Comparison of ENCODE assay signal across 8 cellular contexts in the genomic region with DNA sequence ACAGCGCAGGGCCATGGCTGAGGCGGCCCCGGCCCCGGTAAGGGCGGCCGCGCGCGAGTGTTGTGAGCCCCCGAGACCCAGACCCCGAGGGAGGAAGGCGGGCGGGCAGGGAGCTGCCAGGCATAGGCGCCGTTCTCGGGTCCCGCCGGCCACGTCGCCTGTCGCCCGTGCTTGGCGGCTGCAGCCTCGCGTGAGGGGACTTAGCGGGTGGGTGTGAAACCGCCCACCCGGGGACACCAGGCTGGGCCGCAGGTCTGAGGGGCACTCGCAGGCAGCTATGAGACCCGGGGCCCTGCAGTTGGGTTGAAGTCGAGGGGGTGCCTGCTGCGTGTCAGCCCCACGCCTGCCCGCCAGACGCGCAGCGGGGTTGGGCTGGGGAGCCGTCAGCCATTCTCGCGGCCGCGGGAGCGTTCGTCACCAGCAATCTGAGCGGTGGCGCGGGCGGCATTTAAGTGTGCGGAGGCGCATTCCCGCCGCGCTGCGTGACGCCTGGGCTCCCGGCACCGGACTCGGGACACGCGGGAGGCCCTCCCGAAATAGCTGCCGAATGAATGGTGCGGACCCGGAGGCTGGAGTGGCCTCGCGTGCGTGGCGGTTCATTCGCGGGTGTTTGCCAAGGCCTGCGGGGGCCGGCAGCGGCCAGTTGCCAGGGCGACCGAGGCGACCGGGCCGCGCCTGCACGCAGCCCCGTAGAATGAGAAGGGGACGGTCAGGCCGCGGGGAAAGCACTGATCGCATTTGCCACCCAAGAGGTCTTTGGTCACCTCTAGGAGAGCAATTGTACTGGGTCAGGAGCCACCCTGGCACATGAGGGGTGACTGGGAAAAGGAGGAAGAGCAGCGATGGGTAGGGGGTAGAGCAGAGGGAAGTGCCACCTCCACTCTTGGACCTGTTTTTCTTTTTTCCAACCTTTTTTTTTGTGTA. TPM values are rescaled to one million over a fixed set of nuclear protein-coding genes. Genes with fewer than 3 reads are reported as not detected.
DNase-seq lines count a peak whose midpoint lies in the region; ATAC-seq, FAIRE-seq and TF ChIP-seq lines count a peak whose summit lies in the region.

No MANE protein-coding gene starts in this region.

- H3K9me3 Mint-ChIP-seq in neural progenitor cell: no peaks in the 10 kb centered on the region

- H3K27ac ChIP-seq in Panc1 (ENCODE audit: low read length) (peak overlapping the region; percentile 65), neural progenitor cell (no peak overlapping the region), thoracic aorta (peak overlapping the region; percentile 74 to 81)

- H4K20me1 ChIP-seq in neural progenitor cell (ENCODE audit: low read depth): peaks cover 31% of the 10 kb centered on the region

- H3K79me2 ChIP-seq in neural progenitor cell (ENCODE audit: low read depth): peaks cover 56% of the 10 kb centered on the region

- H3K4me1 Mint-ChIP-seq in neural progenitor cell: peaks cover 20% of the 10 kb centered on the region

- no peaks in the 10 kb centered on the region for H3K27me3 ChIP-seq in BE2C
- no peaks in the 10 kb centered on the region for H3K27me3 ChIP-seq in Panc1 (ENCODE audit: control insufficient read depth, insufficient read depth, low read length)
- no peaks in the 10 kb centered on the region for H3K27me3 ChIP-seq in neural progenitor cell
- H3K27me3 ChIP-seq in thoracic aorta (replicated peaks; ENCODE audit: insufficient read depth): no peaks in the 10 kb centered on the region

- in situ Hi-C loops in Panc1 (cut with HindIII; ENCODE audit: low pct_unique_long_range_greater_than_20kb, low sequenced_read_pairs): no loop called here

- DNase-seq in BE2C (peak; percentile 68), Panc1 (ENCODE audit: low read depth, low spot score) (no peak), frontal cortex (ENCODE audit: low spot score in 2 of 2) (peak; percentile 65 to 66), neural progenitor cell (ENCODE audit: low spot score) (peak; percentile 81), thoracic aorta (ENCODE audit: low spot score) (peak; percentile 7)
- DNase-seq in activated naive CD4-positive, alpha-beta T cell (lab: John Stamatoyannopoulos, UW): peak; percentile 37 to 63 (median 43)

- H3K36me3 ChIP-seq in BE2C (peaks cover 7% of the 10 kb centered on the region), Panc1 (ENCODE audit: control insufficient read depth, insufficient read depth, low read length) (no peaks in the 10 kb centered on the region; the same call in 1 of the 2 replicates), neural progenitor cell (no peaks in the 10 kb centered on the region), thoracic aorta (no peaks in the 10 kb centered on the region)

- peak overlapping the region; percentile 84 for H3K4me2 ChIP-seq in neural progenitor cell

- H3F3A ChIP-seq in neural progenitor cell (ENCODE audit: low read depth): peaks cover 22% of the 10 kb centered on the region

- no peak for FAIRE-seq in frontal cortex (lab: Jason Lieb, UNC)

- intact Hi-C loops in Panc1 (cut with micrococcal nuclease; ENCODE audit: unreplicated experiment): no loop called here

- peaks cover 4% of the 10 kb centered on the region for H3K36me3 Mint-ChIP-seq in neural progenitor cell

- H3K27ac Mint-ChIP-seq in neural progenitor cell: peak overlapping the region; percentile 72

- no TSS peak for BruUV-seq in Panc1 (replicated peaks; lab: Mats Ljungman, UMichigan)

- peak overlapping the region; percentile 62 for H3K9ac ChIP-seq in neural progenitor cell

- H3K9me3 ChIP-seq in BE2C (no peaks in the 10 kb centered on the region), Panc1 (ENCODE audit: control insufficient read depth, insufficient read depth, low read depth, low read length) (no peaks in the 10 kb centered on the region), neural progenitor cell (ENCODE audit: low read depth) (no peaks in the 10 kb centered on the region), thoracic aorta (no peaks in the 10 kb centered on the region)

- POLR2A ChIA-PET in Panc1 (lab: Charles Lee): interaction anchor here (0.8 kb wide), 1 partner anchor 160 kb away, joined by 3 read pairs; no protein-coding TSS in a partner anchor

- no peak for TF ChIP-seq CTCF in BE2C (IDR thresholded peaks at IDR 0.05; ENCODE audit: low read depth, low read length)
- no peak for TF ChIP-seq CTCF in Panc1 (IDR thresholded peaks at IDR 0.05)
- TF ChIP-seq CTCF in neural progenitor cell (IDR thresholded peaks at IDR 0.05): no peak
- no peak for TF ChIP-seq CTCF in thoracic aorta (IDR thresholded peaks at IDR 0.05)

- H3K4me1 ChIP-seq in BE2C: no peaks in the 10 kb centered on the region
- H3K4me1 ChIP-seq in Panc1 (ENCODE audit: control insufficient read depth, insufficient read depth, low read length): peaks cover 23% of the 10 kb centered on the region
- peaks cover 3% of the 10 kb centered on the region for H3K4me1 ChIP-seq in neural progenitor cell
- peaks cover 6 to 11% of the 10 kb centered on the region in 2 donors for H3K4me1 ChIP-seq in thoracic aorta (ENCODE audit: control insufficient read depth in 1 of 2, low read depth in 2 of 2)

- H3K27me3 Mint-ChIP-seq in neural progenitor cell (ENCODE audit: insufficient read depth, low read depth): peaks cover 2% of the 10 kb centered on the region

- peak; percentile 34 for ATAC-seq in GM19035 (IDR thresholded peaks at IDR 0.05; ENCODE audit: unreplicated experiment)
- peak; percentile 29 for ATAC-seq in HG03196 (IDR thresholded peaks at IDR 0.05; ENCODE audit: unreplicated experiment)
- peak; percentile 42 for ATAC-seq in Panc1
- peak; percentile 24 for ATAC-seq in thoracic aorta (ENCODE audit: insufficient number of reproducible peaks, low FRiP score, low read depth)

- H2AFZ ChIP-seq in neural progenitor cell (replicated peaks): peak overlapping the region; percentile 98

- H3K4me3 Mint-ChIP-seq in neural progenitor cell: peak overlapping the region; percentile 93

- CTCF ChIA-PET in Panc1 (lab: Charles Lee): interaction anchor here (0.6 to 1.6 kb wide), 3 partner anchors 9 to 22 kb away, joined by 3 to 5 read pairs (median 4); partner anchors contain the start of gene ZNF425

- H3K4me3 ChIP-seq in BE2C (ENCODE audit: low read depth, low read length) (peak overlapping the region; percentile 97), Panc1 (ENCODE audit: low read depth in 2 of 2, low read length in 2 of 2) (peak overlapping the region; percentile 72 to 95), neural progenitor cell (peak overlapping the region; percentile 96), thoracic aorta (peak overlapping the region; percentile 75)

RNA-seq across cellular contexts. Expression of gene ZNF398, which starts 0.7 kb away (rescaled TPM):
- polyA plus RNA-seq in BE2C (2012; ENCODE audit: insufficient read depth, insufficient read length, low read depth): 8.9 TPM
- total RNA-seq in Panc1 (2021; ENCODE audit: unreplicated experiment) (14.1 TPM), frontal cortex (19.6 TPM), neural progenitor cell (ENCODE audit: low replicate concordance) (9.9 and 12.2 TPM in 2 replicates), thoracic aorta (10 to 100 TPM; 16.2 to 31.5 TPM)
- 9.8 TPM for polyA plus RNA-seq in Panc1 (2012; ENCODE audit: insufficient read length)

RNA-seq across cellular contexts. Expression of gene ZNF425, which starts 21.9 kb away (rescaled TPM):
- 11.9 TPM for polyA plus RNA-seq in BE2C (2012; ENCODE audit: insufficient read depth, insufficient read length, low read depth)
- 3.0 TPM for total RNA-seq in Panc1 (2021; ENCODE audit: unreplicated experiment)
- polyA plus RNA-seq in Panc1 (2012; ENCODE audit: insufficient read length): 4.7 TPM
- 6.9 TPM for total RNA-seq in frontal cortex
- 4.2 and 15.7 TPM in 2 replicates for total RNA-seq in neural progenitor cell (ENCODE audit: low replicate concordance)
- total RNA-seq in thoracic aorta: 1 to 10 TPM; 3.1 to 3.4 TPM

RNA-seq across cellular contexts. Expression of gene ZNF282, which starts 47.4 kb away (rescaled TPM):
- polyA plus RNA-seq in BE2C (2012; ENCODE audit: insufficient read depth, insufficient read length, low read depth): 43.0 TPM
- total RNA-seq in Panc1 (2021; ENCODE audit: unreplicated experiment) (31.6 TPM), frontal cortex (20.8 TPM), neural progenitor cell (ENCODE audit: low replicate concordance) (15.9 and 28.0 TPM in 2 replicates), thoracic aorta (10 to 100 TPM; 11.1 to 20.7 TPM)
- 27.7 TPM for polyA plus RNA-seq in Panc1 (2012; ENCODE audit: insufficient read length)

RNA-seq across cellular contexts. Expression of gene ZNF786, which starts 57.5 kb away (rescaled TPM):
- polyA plus RNA-seq in BE2C (2012; ENCODE audit: insufficient read depth, insufficient read length, low read depth): 7.9 TPM
- total RNA-seq in Panc1 (2021; ENCODE audit: unreplicated experiment) (10.1 TPM), frontal cortex (18.3 TPM), neural progenitor cell (ENCODE audit: low replicate concordance) (6.3 and 11.5 TPM in 2 replicates), thoracic aorta (10 to 100 TPM in 1 of 2 donors, 1 to 10 TPM in 1; 9.2 to 11.4 TPM)
- polyA plus RNA-seq in Panc1 (2012; ENCODE audit: insufficient read length): 7.8 TPM
